Comparison of ENCODE assay signal across 15 cellular contexts in genomic region chr12:49748306-49748705, GRCh38. TPM values are rescaled to one million over a fixed set of nuclear protein-coding genes. Genes with fewer than 3 reads are reported as not detected.
DNase-seq lines count a peak whose midpoint lies in the region; ATAC-seq, FAIRE-seq and TF ChIP-seq lines count a peak whose summit lies in the region.
"Had no signal": no experiment of that assay in that cellular context is flagged by ENCODE, and none has a peak within 500 bp of the region (broad histone marks: within the 10 kb centered on the region; RNA-seq: fewer than 3 reads in every experiment).

No MANE protein-coding gene starts in this region.

- H3K9me3 Mint-ChIP-seq in CD4-positive, alpha-beta memory T cell = peaks cover 0 to 1% (median 0%) of the 10 kb centered on the region in 8 donors
- H3K9me3 Mint-ChIP-seq in astrocyte (ENCODE audit: unreplicated experiment) = no peaks in the 10 kb centered on the region

- H3K9me3 ChIP-seq in CD4-positive, alpha-beta memory T cell (ENCODE audit: control insufficient read depth in 1 of 2, low read length in 2 of 2) = no peaks in the 10 kb centered on the region
- H3K9me3 ChIP-seq in astrocyte (ENCODE audit: insufficient read depth, low read depth, low read length) = no peaks in the 10 kb centered on the region
- H3K9me3 ChIP-seq: esophagus muscularis mucosa, transverse colon had no signal

- no peak for FAIRE-seq in astrocyte (lab: Jason Lieb, UNC)

- no peak overlapping the region for H3K4me3 ChIP-seq in CD4-positive, alpha-beta memory T cell (ENCODE audit: low read length in 2 of 2)
- H3K4me3 ChIP-seq in astrocyte (ENCODE audit: insufficient read depth, low read depth, low read length) = no peak overlapping the region
- H3K4me3 ChIP-seq: esophagus muscularis mucosa, transverse colon had no signal

- TF ChIP-seq CTCF in astrocyte (IDR thresholded peaks at IDR 0.05; ENCODE audit: insufficient read depth, low read depth, low read length) (no peak), foreskin keratinocyte (conservative IDR thresholded peaks at IDR 0.05) (no peak)

- H3K4me1 ChIP-seq in CD4-positive, alpha-beta memory T cell (ENCODE audit: insufficient read depth, low read length) = peaks cover 94% of the 10 kb centered on the region
- H3K4me1 ChIP-seq in astrocyte (ENCODE audit: insufficient read depth, low read length) (peaks cover 16% of the 10 kb centered on the region), foreskin keratinocyte (peaks cover 32% of the 10 kb centered on the region)

- H3K4me1 Mint-ChIP-seq in CD4-positive, alpha-beta memory T cell = peaks cover 58 to 97% (median 81%) of the 10 kb centered on the region in 4 donors
- H3K4me1 Mint-ChIP-seq in astrocyte (ENCODE audit: low read depth, unreplicated experiment) = peaks cover 65% of the 10 kb centered on the region

- DNase-seq in CD4-positive, alpha-beta memory T cell = no peak
- DNase-seq in LHCN-M2 (ENCODE audit: low read depth) (peak; percentile 55), astrocyte (ENCODE audit: low read depth) (no peak), myocyte (ENCODE audit: low read depth) (peak; percentile 51), sciatic nerve (ENCODE audit: low spot score) (no peak), DMS 273 treated with DMSO at 0.1 percent for 48 hours (lab: John Stamatoyannopoulos, UW) (no peak), foreskin keratinocyte (no peak)
- DNase-seq: activated CD8-positive, alpha-beta memory T cell treated with anti-CD3 and anti-CD28 coated beads, Interleukin-2, amount 50 U/mL, for 48 hours; central memory CD4-positive, alpha-beta T cell; NCI-H2227 treated with DMSO at 0.1 percent for 48 hours; T1000; transverse colon had no signal

- peak overlapping the region in 3 of 7 donors; percentile 52 to 69 (median 65) for H3K27ac Mint-ChIP-seq in CD4-positive, alpha-beta memory T cell
- H3K27ac Mint-ChIP-seq in astrocyte (ENCODE audit: unreplicated experiment) = peak overlapping the region; percentile 66

- H4K20me1 ChIP-seq in astrocyte (ENCODE audit: insufficient read depth, low read length) = peaks cover 99% of the 10 kb centered on the region

- no peak overlapping the region for H3K27ac ChIP-seq in CD4-positive, alpha-beta memory T cell (ENCODE audit: low read depth, low read length)
- H3K27ac ChIP-seq in astrocyte (ENCODE audit: low read depth, low read length) (no peak overlapping the region), foreskin keratinocyte (no peak overlapping the region)
- H3K27ac ChIP-seq: esophagus muscularis mucosa, transverse colon had no signal

- POLR2A ChIA-PET in CD4-positive, alpha-beta memory T cell (lab: Charles Lee; ENCODE audit: partially characterized antibody) = interaction anchor here (1.3 to 1.8 kb wide), 2 partner anchors 11 to 14 kb away, joined by 5 to 6 read pairs; no protein-coding TSS in a partner anchor

- H3K27me3 Mint-ChIP-seq in CD4-positive, alpha-beta memory T cell = no peaks in the 10 kb centered on the region
- no peaks in the 10 kb centered on the region for H3K27me3 Mint-ChIP-seq in astrocyte (ENCODE audit: low read depth, unreplicated experiment)

- H3K9ac ChIP-seq in astrocyte (ENCODE audit: low read length) = no peak overlapping the region

- peak overlapping the region in 7 of 8 donors; percentile 7 to 76 (median 46) for H3K4me3 Mint-ChIP-seq in CD4-positive, alpha-beta memory T cell
- H3K4me3 Mint-ChIP-seq in astrocyte (ENCODE audit: unreplicated experiment) = no peak overlapping the region

- peaks cover 15 to 68% of the 10 kb centered on the region in 2 donors for H3K36me3 Mint-ChIP-seq in CD4-positive, alpha-beta memory T cell
- H3K36me3 Mint-ChIP-seq in astrocyte (ENCODE audit: low read depth, unreplicated experiment) = peaks cover 3% of the 10 kb centered on the region

- peak overlapping the region; percentile 23 for H3K4me2 ChIP-seq in astrocyte (ENCODE audit: low read length)

- H3K36me3 ChIP-seq in CD4-positive, alpha-beta memory T cell (ENCODE audit: insufficient read depth, low read length) = peaks cover 14% of the 10 kb centered on the region
- peaks cover 14% of the 10 kb centered on the region for H3K36me3 ChIP-seq in astrocyte (ENCODE audit: insufficient read depth, low read length)

- H2AFZ ChIP-seq in astrocyte (ENCODE audit: low read depth, low read length) = no peak overlapping the region

- peaks cover 100% of the 10 kb centered on the region for H3K79me2 ChIP-seq in astrocyte (ENCODE audit: insufficient read depth, low read length)

- CTCF ChIA-PET in CD4-positive, alpha-beta memory T cell (lab: Charles Lee; ENCODE audit: partially characterized antibody) = interaction anchor here (0.6 to 8.5 kb wide), 6 partner anchors 9 to 567 kb away, joined by 3 to 85 read pairs (median 4); no protein-coding TSS in a partner anchor

- intact Hi-C loops in CD4-positive, alpha-beta memory T cell (cut with micrococcal nuclease) = no loop called here
- intact Hi-C loops in sciatic nerve (cut with DNase I) = no loop called here

- ATAC-seq in sciatic nerve (no peak), SK-N-SH treated with all-trans-retinoic acid at 6 μM for 48 hours (no peak), foreskin keratinocyte (no peak)
- ATAC-seq: Panc1 had no signal

- H3K27me3 ChIP-seq in CD4-positive, alpha-beta memory T cell (ENCODE audit: insufficient read depth, low read length) = no peaks in the 10 kb centered on the region
- H3K27me3 ChIP-seq in astrocyte (ENCODE audit: insufficient read depth, low read length) (no peaks in the 10 kb centered on the region), foreskin keratinocyte (no peaks in the 10 kb centered on the region)
- H3K27me3 ChIP-seq: esophagus muscularis mucosa, transverse colon had no signal

TF ChIP-seq in SK-N-SH treated with all-trans-retinoic acid at 6 μM for 48 hours, 23 proteins besides CTCF, POLR2A, EP300 and RAD21 (continues in another document):
- no peak for TF ChIP-seq ESRRG (CRISPR knock-in tag; IDR thresholded peaks at IDR 0.05)
- no peak for TF ChIP-seq CSRNP3 (CRISPR knock-in tag; IDR thresholded peaks at IDR 0.05)
- no peak for TF ChIP-seq ZNF70 (CRISPR knock-in tag; IDR thresholded peaks at IDR 0.05)
- no peak for TF ChIP-seq TOX (CRISPR knock-in tag; IDR thresholded peaks at IDR 0.05; ENCODE audit: borderline replicate concordance)
- TF ChIP-seq PPARA (CRISPR knock-in tag; IDR thresholded peaks at IDR 0.05; ENCODE audit: borderline replicate concordance) = no peak
- no peak for TF ChIP-seq CREB5 (CRISPR knock-in tag; IDR thresholded peaks at IDR 0.05; ENCODE audit: low read depth)
- no peak for TF ChIP-seq PATZ1 (CRISPR knock-in tag; IDR thresholded peaks at IDR 0.05; ENCODE audit: borderline replicate concordance)
- TF ChIP-seq OSR1 (CRISPR knock-in tag; IDR thresholded peaks at IDR 0.05) = no peak

RNA-seq across cellular contexts. Expression of gene TMBIM6, which starts 6.9 kb away (rescaled TPM):
- total RNA-seq in CD4-positive, alpha-beta memory T cell = 100 to 1,000 TPM; 421 to 431 TPM
- polyA plus RNA-seq in CD4-positive, alpha-beta memory T cell = 1,000 to 10,000 TPM in 1 of 2 donors, 100 to 1,000 TPM in 1; 878 to 2,112 TPM
- 413 and 429 TPM in 2 replicates for total RNA-seq in LHCN-M2 (2014; rRNA removed)
- polyA plus RNA-seq in LHCN-M2 (2012) = 355 TPM
- total RNA-seq in astrocyte = 434 and 452 TPM in 2 replicates
- 315 and 361 TPM in 2 replicates for total RNA-seq in myocyte
- polyA plus RNA-seq in myocyte (2012) = 322 TPM
- 396 TPM for total RNA-seq in sciatic nerve
- total RNA-seq in foreskin keratinocyte = 391 and 403 TPM in 2 replicates
- 306 and 343 TPM in 2 replicates for polyA plus RNA-seq in foreskin keratinocyte

RNA-seq across cellular contexts. Expression of gene FMNL3, which starts 41.1 kb away (rescaled TPM):
- total RNA-seq in CD4-positive, alpha-beta memory T cell = 10 to 100 TPM; 27.9 to 28.1 TPM
- 1 to 10 TPM; 3.9 to 6.1 TPM for polyA plus RNA-seq in CD4-positive, alpha-beta memory T cell
- total RNA-seq in LHCN-M2 (2014; rRNA removed) (35.5 and 36.5 TPM in 2 replicates), astrocyte (58.4 and 62.9 TPM in 2 replicates), myocyte (16.7 and 18.8 TPM in 2 replicates), sciatic nerve (64.8 TPM), foreskin keratinocyte (9.5 and 10.6 TPM in 2 replicates)
- 15.7 TPM for polyA plus RNA-seq in LHCN-M2 (2012)
- 18.0 TPM for polyA plus RNA-seq in myocyte (2012)
- 3.8 and 4.2 TPM in 2 replicates for polyA plus RNA-seq in foreskin keratinocyte

Comparison
In these comparisons a context has a peak if more than half of its experiments do, and no peak if none do; other contexts are left out.
1. DNase-seq: peak in LHCN-M2 (single experiment) and myocyte (single experiment); none in CD4-positive, alpha-beta memory T cell (0 of 5), astrocyte (single experiment), sciatic nerve (single experiment), DMS 273 treated with DMSO at 0.1 percent for 48 hours (single experiment) and foreskin keratinocyte (0 of 2).